ENCODE assay signal across 16 cellular contexts in the genomic region with DNA sequence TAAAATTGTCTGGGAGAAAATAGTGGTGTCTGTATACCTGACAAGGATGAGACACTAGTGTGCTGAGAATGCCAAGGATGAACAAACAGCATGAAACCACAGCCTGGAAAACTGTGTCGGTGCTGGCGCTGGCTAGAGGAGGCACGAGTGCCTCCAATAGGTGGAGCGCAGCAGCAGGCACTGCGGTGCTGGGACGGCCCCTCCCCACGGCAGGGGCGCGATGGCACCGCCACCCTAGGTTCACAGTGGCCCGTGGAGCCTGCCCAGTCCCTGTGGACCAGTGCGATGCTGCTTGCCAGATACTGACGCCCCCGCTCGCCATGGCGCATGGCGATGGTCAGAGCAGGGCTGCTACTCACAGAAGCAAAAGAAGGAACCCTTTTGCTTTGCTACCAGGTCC. TPM values are rescaled to one million over a fixed set of nuclear protein-coding genes. Genes with fewer than 3 reads are reported as not detected.
"Had no signal": no experiment of that assay in that cellular context is flagged by ENCODE, and none has a peak within 500 bp of the region (broad histone marks: within the 10 kb centered on the region; RNA-seq: fewer than 3 reads in every experiment).

No MANE protein-coding gene starts in this region.

- H3K4me1 Mint-ChIP-seq: activated T-helper 17 cell treated with anti-CD3 and anti-CD28 coated beads, Interleukin-2, amount 50 U/mL, for 72 hours had no signal

- H3K27me3 ChIP-seq: adrenal gland, uterus had no signal

- H3K27ac Mint-ChIP-seq: activated naive CD4-positive, alpha-beta T cell treated with anti-CD3 and anti-CD28 coated beads for 36 hours had no signal

- DNase-seq: activated CD4-positive, alpha-beta T cell treated with anti-CD3 and anti-CD28 coated beads for 48 hours; activated naive CD4-positive, alpha-beta T cell treated with anti-CD3 and anti-CD28 coated beads for 36 hours; adrenal gland; cortex of kidney; effector memory CD4-positive, alpha-beta T cell; stimulated activated CD4-positive, alpha-beta T cell treated with anti-CD3 and anti-CD28 coated beads, Interleukin-15, amount 100 ng/mL, for 24 hours; stimulated activated CD4-positive, alpha-beta T cell treated with anti-CD3 and anti-CD28 coated beads, Interleukin-4, amount 100 ng/mL, for 24 hours; uterus had no signal

- H3K4me1 ChIP-seq: adrenal gland, parathyroid adenoma, uterus had no signal

- H3K36me3 ChIP-seq: uterus had no signal

- H3K9me3 ChIP-seq: adrenal gland, uterus had no signal

- H3K27ac ChIP-seq: adrenal gland, epithelial cell of prostate, parathyroid adenoma, uterus, WERI-Rb-1 had no signal

- H3K9me3 Mint-ChIP-seq: activated naive CD4-positive, alpha-beta T cell treated with anti-CD3 and anti-CD28 coated beads for 36 hours; activated T-helper 17 cell treated with anti-CD3 and anti-CD28 coated beads, Interleukin-2, amount 50 U/mL, for 72 hours had no signal

- H3K4me3 ChIP-seq: adrenal gland, uterus had no signal

- H3K4me3 Mint-ChIP-seq: activated naive CD4-positive, alpha-beta T cell treated with anti-CD3 and anti-CD28 coated beads for 36 hours; activated T-helper 17 cell treated with anti-CD3 and anti-CD28 coated beads, Interleukin-2, amount 50 U/mL, for 72 hours had no signal

- H3K27me3 Mint-ChIP-seq: activated T-helper 17 cell treated with anti-CD3 and anti-CD28 coated beads, Interleukin-2, amount 50 U/mL, for 72 hours had no signal

RNA-seq across cellular contexts. Expression of a gene that starts 46.7 kb away (rescaled TPM):
- total RNA-seq: activated naive CD4-positive, alpha-beta T cell treated with anti-CD3 and anti-CD28 coated beads for 36 hours; activated T-helper 17 cell treated with anti-CD3 and anti-CD28 coated beads, Interleukin-2, amount 50 U/mL, for 72 hours; mesenteric fat pad; renal cortical epithelial cell; skeletal muscle tissue had no signal
- polyA plus RNA-seq: liver had no signal
